Comparison of ENCODE assay signal across 9 cellular contexts in genomic region chr1:110208916-110209650, GRCh38. TPM values are rescaled to one million over a fixed set of nuclear protein-coding genes. Genes with fewer than 3 reads are reported as not detected.
A peak's percentile ranks its signal among the peaks of the same experiment; 100 is the strongest.
DNase-seq lines count a peak whose midpoint lies in the region; ATAC-seq and TF ChIP-seq lines count a peak whose summit lies in the region.
"Had no signal": no experiment of that assay in that cellular context is flagged by ENCODE, and none has a peak within 500 bp of the region (broad histone marks: within the 10 kb centered on the region; RNA-seq: fewer than 3 reads in every experiment).

No MANE protein-coding gene starts in this region.

- H3K27me3 Mint-ChIP-seq in chondrocyte (ENCODE audit: low read depth), result peaks cover 15% of the 10 kb centered on the region
- peaks cover 6 to 13% of the 10 kb centered on the region in 2 donors for H3K27me3 Mint-ChIP-seq in natural killer cell treated with Interleukin-12 subunit alpha and Interleukin-12 subunit beta and Interleukin-15 and Interleukin-18, amount 100 ng/mL, for 72 hours

- H3K9me3 ChIP-seq in BLaER1 treated with 17β-estradiol and CSF1 and Interleukin-3, amounts not matched to agents 10 nM and 100 nM (replicated peaks in 1 of 11), result no peaks in the 10 kb centered on the region
- H3K9me3 ChIP-seq in KOPT-K1 (ENCODE audit: insufficient read depth, low read length, poor library complexity, severe bottlenecking), result no peaks in the 10 kb centered on the region

- H3K4me3 ChIP-seq in BLaER1 treated with 17β-estradiol and CSF1 and Interleukin-3, amounts not matched to agents 10 nM and 100 nM, result peak overlapping the region; percentile 67 to 84 (median 75); a peak in 18 of 20 replicates

- no peak for ATAC-seq in natural killer cell treated with Interleukin-12 subunit alpha and Interleukin-12 subunit beta and Interleukin-15 and Interleukin-18, amount 100 ng/mL, for 72 hours
- ATAC-seq in HG02759 (IDR thresholded peaks at IDR 0.05; ENCODE audit: unreplicated experiment) (no peak), HG03469 (IDR thresholded peaks at IDR 0.05; ENCODE audit: unreplicated experiment) (no peak), HG02852 (IDR thresholded peaks at IDR 0.05; ENCODE audit: unreplicated experiment) (no peak)

- H3K4me3 Mint-ChIP-seq in chondrocyte (ENCODE audit: unreplicated experiment), result peak overlapping the region; percentile 87
- H3K4me3 Mint-ChIP-seq in natural killer cell treated with Interleukin-12 subunit alpha and Interleukin-12 subunit beta and Interleukin-15 and Interleukin-18, amount 100 ng/mL, for 72 hours, result peak overlapping the region; percentile 80

- H3K27ac ChIP-seq in BLaER1 treated with 17β-estradiol and CSF1 and Interleukin-3, amounts not matched to agents 10 nM and 100 nM, result peak overlapping the region in 10 of 11 experiments; percentile 56 to 78 (median 66); a peak in 16 of 22 replicates
- peak overlapping the region; percentile 70 for H3K27ac ChIP-seq in KOPT-K1 (ENCODE audit: low read depth, low read length, poor library complexity, severe bottlenecking)

- peak overlapping the region; percentile 91 to 100 (median 98) for H3K4me2 ChIP-seq in BLaER1 treated with 17β-estradiol and CSF1 and Interleukin-3, amounts not matched to agents 10 nM and 100 nM

- no peak for TF ChIP-seq CTCF in chondrocyte (IDR thresholded peaks at IDR 0.05)

- H4K20me1 ChIP-seq in BLaER1 treated with 17β-estradiol and CSF1 and Interleukin-3, amounts not matched to agents 10 nM and 100 nM, result peaks cover 0 to 27% (median 23%) of the 10 kb centered on the region in 11 experiments; a peak in 15 of 22 replicates

- peaks cover 17% of the 10 kb centered on the region for H3K4me1 Mint-ChIP-seq in chondrocyte (ENCODE audit: low read depth)
- peaks cover 9 to 21% of the 10 kb centered on the region in 2 donors for H3K4me1 Mint-ChIP-seq in natural killer cell treated with Interleukin-12 subunit alpha and Interleukin-12 subunit beta and Interleukin-15 and Interleukin-18, amount 100 ng/mL, for 72 hours (ENCODE audit: low read depth in 2 of 2)

- DNase-seq in chondrocyte (ENCODE audit: low spot score), result no peak
- no peak for DNase-seq in natural killer cell treated with Interleukin-12 subunit alpha and Interleukin-12 subunit beta and Interleukin-15 and Interleukin-18, amount 100 ng/mL, for 72 hours (ENCODE audit: low spot score)
- DNase-seq in medulla oblongata (ENCODE audit: extremely low spot score), result no peak

- H3K9ac ChIP-seq in BLaER1 treated with 17β-estradiol and CSF1 and Interleukin-3, amounts not matched to agents 10 nM and 100 nM, result peak overlapping the region; percentile 51 to 83 (median 75); a peak in 21 of 22 replicates

- no peak overlapping the region for H3K27ac Mint-ChIP-seq in chondrocyte (ENCODE audit: unreplicated experiment)
- H3K27ac Mint-ChIP-seq in natural killer cell treated with Interleukin-12 subunit alpha and Interleukin-12 subunit beta and Interleukin-15 and Interleukin-18, amount 100 ng/mL, for 72 hours, result peak overlapping the region; percentile 71 to 79

- no peaks in the 10 kb centered on the region for H3K9me3 Mint-ChIP-seq in chondrocyte (ENCODE audit: low read depth)
- no peaks in the 10 kb centered on the region for H3K9me3 Mint-ChIP-seq in natural killer cell treated with Interleukin-12 subunit alpha and Interleukin-12 subunit beta and Interleukin-15 and Interleukin-18, amount 100 ng/mL, for 72 hours

- H3K27me3 ChIP-seq in BLaER1 treated with 17β-estradiol and CSF1 and Interleukin-3, amounts not matched to agents 10 nM and 100 nM, result peaks cover 28 to 37% (median 33%) of the 10 kb centered on the region in 11 experiments

- H3K36me3 ChIP-seq in BLaER1 treated with 17β-estradiol and CSF1 and Interleukin-3, amounts not matched to agents 10 nM and 100 nM, result no peaks in the 10 kb centered on the region
- H3K36me3 ChIP-seq in KOPT-K1 (ENCODE audit: insufficient read depth, low read length), result no peaks in the 10 kb centered on the region

- H3K4me1 ChIP-seq in BLaER1 treated with 17β-estradiol and CSF1 and Interleukin-3, amounts not matched to agents 10 nM and 100 nM, result peaks cover 28 to 44% (median 37%) of the 10 kb centered on the region in 10 experiments

- H3K36me3 Mint-ChIP-seq in chondrocyte (ENCODE audit: low read depth), result no peaks in the 10 kb centered on the region
- no peaks in the 10 kb centered on the region for H3K36me3 Mint-ChIP-seq in natural killer cell treated with Interleukin-12 subunit alpha and Interleukin-12 subunit beta and Interleukin-15 and Interleukin-18, amount 100 ng/mL, for 72 hours

RNA-seq across cellular contexts. Expression of gene KCNC4, which starts 1.0 kb away (rescaled TPM):
- 2.7 to 5.2 TPM (median 3.2 TPM) in 3 replicates for total RNA-seq in chondrocyte
- 1 to 10 TPM in 1 of 2 donors, under 1 TPM in 1; 0.88 to 2.1 TPM for total RNA-seq in natural killer cell treated with Interleukin-12 subunit alpha and Interleukin-12 subunit beta and Interleukin-15 and Interleukin-18, amount 100 ng/mL, for 72 hours

RNA-seq across cellular contexts. Expression of gene SLC6A17, which starts 58.8 kb away (rescaled TPM):
- 1.6 to 6.1 TPM (median 2.1 TPM) in 3 replicates for total RNA-seq in chondrocyte
- total RNA-seq in natural killer cell treated with Interleukin-12 subunit alpha and Interleukin-12 subunit beta and Interleukin-15 and Interleukin-18, amount 100 ng/mL, for 72 hours, result not detected
- total RNA-seq: sciatic nerve had no signal
